In the genomic region with DNA sequence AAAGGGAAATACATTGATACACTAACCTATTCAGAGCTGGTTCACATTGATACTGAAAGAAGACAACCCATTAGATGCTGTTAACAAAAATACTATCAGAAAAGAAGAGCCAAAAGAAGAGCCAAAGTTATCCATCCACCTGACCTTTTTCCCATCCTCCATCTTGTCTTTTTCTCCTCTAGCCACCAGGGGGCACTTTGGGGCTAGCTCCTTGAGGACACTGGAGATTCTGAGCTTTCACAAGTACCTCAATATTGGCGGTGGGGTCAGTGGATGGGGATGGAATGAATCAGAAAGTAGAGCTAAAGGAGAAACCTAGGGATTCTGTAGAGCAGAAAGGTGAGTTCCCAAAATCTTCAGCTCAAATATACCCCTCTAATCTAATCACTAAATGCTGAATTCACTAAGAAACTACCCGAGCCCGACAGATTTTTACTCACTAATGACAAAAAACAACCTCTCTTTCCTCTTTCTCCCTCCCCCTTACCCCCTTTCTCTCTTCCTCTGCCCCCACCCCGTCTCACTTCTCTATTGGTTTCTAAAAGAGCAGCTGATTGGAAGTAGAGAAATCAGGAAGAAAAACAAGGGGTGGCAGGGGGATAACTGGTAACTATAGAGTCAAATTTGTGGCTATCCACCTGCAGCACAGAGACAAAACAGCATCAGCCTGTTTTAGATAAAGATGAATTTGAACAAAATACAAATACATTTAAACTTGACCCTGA, we compare ENCODE assay signal across 9 cellular contexts.
DNase-seq lines count a peak whose midpoint lies in the region.
"Had no signal": no experiment of that assay in that cellular context is flagged by ENCODE, and none has a peak within 500 bp of the region (broad histone marks: within the 10 kb centered on the region; RNA-seq: fewer than 3 reads in every experiment).

No MANE protein-coding gene starts in this region.

- H3K27me3 Mint-ChIP-seq in activated naive CD8-positive, alpha-beta T cell treated with anti-CD3 and anti-CD28 coated beads for 36 hours, result no peaks in the 10 kb centered on the region
- no peaks in the 10 kb centered on the region for H3K27me3 Mint-ChIP-seq in T-helper 2 cell treated with Interferon-gamma antibody and Interleukin-4, amounts not matched to agents 5 μg/mL and 100 μg/mL, for 36 hours (ENCODE audit: low read depth)
- H3K27me3 Mint-ChIP-seq: activated naive CD4-positive, alpha-beta T cell treated with anti-CD3 and anti-CD28 coated beads, Interleukin-2, amount 50 U/mL, for 24 hours had no signal

- peak overlapping the region; percentile 67 for H3K27ac ChIP-seq in layer of hippocampus (ENCODE audit: low read depth, low read length)

- DNase-seq in NK-92 treated with Interleukin-12 subunit alpha and Interleukin-12 subunit beta, amount 100 ng/mL, for 24 hours (lab: John Stamatoyannopoulos, UW), result peak; percentile 12
- DNase-seq in NK-92 (lab: John Stamatoyannopoulos, UW; ENCODE audit: unreplicated experiment) (no peak), LoVo (ENCODE audit: low spot score) (peak; percentile 12), GF-D8 (lab: John Stamatoyannopoulos, UW) (no peak), NCI-H1436 (lab: John Stamatoyannopoulos, UW) (no peak)
- peak; percentile 14 for DNase-seq in activated naive CD8-positive, alpha-beta T cell treated with anti-CD3 and anti-CD28 coated beads for 36 hours
- no peak for DNase-seq in T-helper 2 cell treated with Interferon-gamma antibody and Interleukin-4, amounts not matched to agents 5 μg/mL and 100 μg/mL, for 36 hours (ENCODE audit: low spot score)

- H3K4me1 Mint-ChIP-seq in activated naive CD8-positive, alpha-beta T cell treated with anti-CD3 and anti-CD28 coated beads for 36 hours, result no peaks in the 10 kb centered on the region
- H3K4me1 Mint-ChIP-seq in T-helper 2 cell treated with Interferon-gamma antibody and Interleukin-4, amounts not matched to agents 5 μg/mL and 100 μg/mL, for 36 hours (ENCODE audit: low read depth), result no peaks in the 10 kb centered on the region
- H3K4me1 Mint-ChIP-seq: activated naive CD4-positive, alpha-beta T cell treated with anti-CD3 and anti-CD28 coated beads, Interleukin-2, amount 50 U/mL, for 24 hours had no signal

- H3K4me3 Mint-ChIP-seq in activated naive CD8-positive, alpha-beta T cell treated with anti-CD3 and anti-CD28 coated beads for 36 hours, result no peak overlapping the region
- H3K4me3 Mint-ChIP-seq in T-helper 2 cell treated with Interferon-gamma antibody and Interleukin-4, amounts not matched to agents 5 μg/mL and 100 μg/mL, for 36 hours, result no peak overlapping the region
- H3K4me3 Mint-ChIP-seq: activated naive CD4-positive, alpha-beta T cell treated with anti-CD3 and anti-CD28 coated beads, Interleukin-2, amount 50 U/mL, for 24 hours had no signal

- H3K27ac Mint-ChIP-seq in activated naive CD8-positive, alpha-beta T cell treated with anti-CD3 and anti-CD28 coated beads for 36 hours, result no peak overlapping the region
- H3K27ac Mint-ChIP-seq in T-helper 2 cell treated with Interferon-gamma antibody and Interleukin-4, amounts not matched to agents 5 μg/mL and 100 μg/mL, for 36 hours, result no peak overlapping the region
- H3K27ac Mint-ChIP-seq: activated naive CD4-positive, alpha-beta T cell treated with anti-CD3 and anti-CD28 coated beads, Interleukin-2, amount 50 U/mL, for 24 hours had no signal

- H3K36me3 Mint-ChIP-seq in activated naive CD8-positive, alpha-beta T cell treated with anti-CD3 and anti-CD28 coated beads for 36 hours, result no peaks in the 10 kb centered on the region
- H3K36me3 Mint-ChIP-seq in T-helper 2 cell treated with Interferon-gamma antibody and Interleukin-4, amounts not matched to agents 5 μg/mL and 100 μg/mL, for 36 hours (ENCODE audit: low read depth), result no peaks in the 10 kb centered on the region
- H3K36me3 Mint-ChIP-seq: activated naive CD4-positive, alpha-beta T cell treated with anti-CD3 and anti-CD28 coated beads, Interleukin-2, amount 50 U/mL, for 24 hours had no signal

- peaks cover 2% of the 10 kb centered on the region for H3K9me3 Mint-ChIP-seq in activated naive CD8-positive, alpha-beta T cell treated with anti-CD3 and anti-CD28 coated beads for 36 hours
- no peaks in the 10 kb centered on the region for H3K9me3 Mint-ChIP-seq in T-helper 2 cell treated with Interferon-gamma antibody and Interleukin-4, amounts not matched to agents 5 μg/mL and 100 μg/mL, for 36 hours
- H3K9me3 Mint-ChIP-seq: activated naive CD4-positive, alpha-beta T cell treated with anti-CD3 and anti-CD28 coated beads, Interleukin-2, amount 50 U/mL, for 24 hours had no signal

- H3K27me3 ChIP-seq in layer of hippocampus (ENCODE audit: control insufficient read depth, insufficient read depth, low read length), result no peaks in the 10 kb centered on the region

Comparison
In these comparisons a context has a peak if more than half of its experiments do, and no peak if none do; other contexts are left out.
1. DNase-seq: peak in NK-92 treated with Interleukin-12 subunit alpha and Interleukin-12 subunit beta, amount 100 ng/mL, for 24 hours (single experiment), LoVo (single experiment) and activated naive CD8-positive, alpha-beta T cell treated with anti-CD3 and anti-CD28 coated beads for 36 hours (single experiment); none in NK-92 (single experiment), GF-D8 (single experiment), NCI-H1436 (single experiment) and T-helper 2 cell treated with Interferon-gamma antibody and Interleukin-4, amounts not matched to agents 5 μg/mL and 100 μg/mL, for 36 hours (single experiment).